9 cellular contexts compared by ENCODE assay signal in genomic region chr13:113167575-113167974, GRCh38. TPM values are rescaled to one million over a fixed set of nuclear protein-coding genes. Genes with fewer than 3 reads are reported as not detected.
"Had no signal": no experiment of that assay in that cellular context is flagged by ENCODE, and none has a peak within 500 bp of the region (broad histone marks: within the 10 kb centered on the region; RNA-seq: fewer than 3 reads in every experiment).

No MANE protein-coding gene starts in this region.

- H3K27ac Mint-ChIP-seq: GM23338, IgD-negative memory B cell had no signal

- H3K27ac ChIP-seq: HL-60 had no signal

- H3K27me3 Mint-ChIP-seq: IgD-negative memory B cell had no signal

- H3K4me3 Mint-ChIP-seq: GM23338, H9, IgD-negative memory B cell had no signal

- FAIRE-seq: H1, H54, HepG2 had no signal

- H2AFZ ChIP-seq: GM23338 had no signal

- H3K9me3 Mint-ChIP-seq: GM23338, H9 had no signal

- DNase-seq: H9, HCEC 1CT had no signal

- ATAC-seq: GM23338, HepG2 had no signal

- H3K4me2 ChIP-seq: GM23338 had no signal

- H3K4me3 ChIP-seq: GM23338 had no signal

RNA-seq across cellular contexts. Expression of gene PROZ, which starts 9.1 kb away (rescaled TPM):
- total RNA-seq: GM23338, H1, H9, HT1080 had no signal
- polyA plus RNA-seq: H1, IgD-negative memory B cell had no signal

RNA-seq across cellular contexts. Expression of gene F10, which starts 45.0 kb away (rescaled TPM):
- total RNA-seq: HT1080 had no signal
- polyA plus RNA-seq: IgD-negative memory B cell had no signal
